17 cellular contexts compared by ENCODE assay signal in genomic region chr9:88657893-88658292, GRCh38.
DNase-seq lines count a peak whose midpoint lies in the region; FAIRE-seq and TF ChIP-seq lines count a peak whose summit lies in the region.
"Had no signal": no experiment of that assay in that cellular context is flagged by ENCODE, and none has a peak within 500 bp of the region (broad histone marks: within the 10 kb centered on the region; RNA-seq: fewer than 3 reads in every experiment).

No MANE protein-coding gene starts in this region.

- no peaks in the 10 kb centered on the region for H3K9me2 ChIP-seq in hepatocyte (replicated peaks; ENCODE audit: insufficient read depth)

- 49% methylated on average over 2 of the region's 2 CpGs for WGBS in hepatocyte (ENCODE audit: low lambda C conversion rate, missing lambda C conversion rate)
- 87% methylated on average over 2 of the region's 2 CpGs for WGBS in thymus

- no peak for TF ChIP-seq CTCF in cardiac fibroblast (IDR thresholded peaks at IDR 0.05; ENCODE audit: low read depth, low read length)
- no peak for TF ChIP-seq CTCF in hepatocyte (IDR thresholded peaks at IDR 0.05; ENCODE audit: poor library complexity)
- TF ChIP-seq CTCF in kidney (IDR thresholded peaks at IDR 0.05; ENCODE audit: borderline replicate concordance, extremely low read depth, insufficient read depth), result no peak
- no peak for TF ChIP-seq CTCF in vagina (IDR thresholded peaks at IDR 0.05)

- H3K36me3 ChIP-seq in hepatocyte (replicated peaks; ENCODE audit: insufficient read depth, low read depth) (no peaks in the 10 kb centered on the region), thymus (ENCODE audit: control insufficient read depth, insufficient read depth) (no peaks in the 10 kb centered on the region), kidney (ENCODE audit: control insufficient read depth in 1 of 2, insufficient read depth in 2 of 2, low read length in 2 of 2) (no peaks in the 10 kb centered on the region), vagina (no peaks in the 10 kb centered on the region)

- H3K4me3 ChIP-seq in cardiac fibroblast (replicated peaks in 1 of 2; ENCODE audit: low read depth in 2 of 2, low read length in 2 of 2) (no peak overlapping the region), hepatocyte (no peak overlapping the region), thymus (ENCODE audit: low read length) (no peak overlapping the region), kidney (ENCODE audit: low read length in 2 of 2) (no peak overlapping the region), vagina (no peak overlapping the region)
- H3K4me3 ChIP-seq: dorsolateral prefrontal cortex had no signal

- H3K4me2 ChIP-seq in hepatocyte, result no peak overlapping the region

- intact Hi-C loops in kidney (cut with DNase I) (no loop called here), vagina (cut with DNase I) (no loop called here)

- TF ChIP-seq POLR2A in vagina (IDR thresholded peaks at IDR 0.05), result no peak

- DNase-seq in HCEC 1CT (peak; percentile 39), cardiac fibroblast (ENCODE audit: low read depth in 2 of 2) (peak; percentile 70 to 88), hepatocyte (ENCODE audit: low spot score) (no peak), kidney (no peak), vagina (ENCODE audit: extremely low spot score in 2 of 2) (no peak), NCI-H748 treated with DMSO at 0.1 percent for 48 hours (lab: John Stamatoyannopoulos, UW) (no peak)
- DNase-seq: activated CD8-positive, alpha-beta T cell treated with anti-CD3 and anti-CD28 coated beads, Interleukin-2, amount 10 ng/mL, durations not matched to agents 7 days and 5 days; activated T-cell treated with anti-CD3 and anti-CD28 coated beads, Interleukin-2, amount 50 U/mL, for 72 hours; C1 segment of cervical spinal cord; dorsolateral prefrontal cortex; NCI-H1436 treated with DMSO at 0.1 percent for 48 hours; NCI-H526 treated with DMSO at 0.1 percent for 48 hours; occipital lobe; OCI-M1; stimulated activated CD4-positive, alpha-beta T cell treated with anti-CD3 and anti-CD28 coated beads, Interleukin-2, amount 100 ng/mL, for 48 hours had no signal

- peak overlapping the region; percentile 67 for H3K27ac ChIP-seq in hepatocyte
- H3K27ac ChIP-seq in thymus (ENCODE audit: low read depth), result peak overlapping the region; percentile 31
- H3K27ac ChIP-seq in kidney (ENCODE audit: low read depth in 2 of 2, low read length in 2 of 2), result no peak overlapping the region
- no peak overlapping the region for H3K27ac ChIP-seq in vagina
- H3K27ac ChIP-seq: dorsolateral prefrontal cortex had no signal

- H3K9ac ChIP-seq in kidney (ENCODE audit: low read length in 2 of 2), result no peak overlapping the region

- H3K9me3 ChIP-seq in hepatocyte (ENCODE audit: low read depth), result no peaks in the 10 kb centered on the region
- H3K9me3 ChIP-seq in thymus (ENCODE audit: control insufficient read depth), result no peaks in the 10 kb centered on the region
- no peaks in the 10 kb centered on the region for H3K9me3 ChIP-seq in kidney (ENCODE audit: control insufficient read depth in 1 of 2, low read length in 2 of 2)
- no peaks in the 10 kb centered on the region for H3K9me3 ChIP-seq in vagina

- no peak overlapping the region for H2AFZ ChIP-seq in hepatocyte

- H3K4me1 ChIP-seq in hepatocyte (ENCODE audit: insufficient read depth), result peaks cover 13% of the 10 kb centered on the region
- no peaks in the 10 kb centered on the region for H3K4me1 ChIP-seq in thymus (ENCODE audit: control insufficient read depth, insufficient read depth, low read length)
- H3K4me1 ChIP-seq in kidney (ENCODE audit: control insufficient read depth in 1 of 2, insufficient read depth in 1 of 2, low read depth in 1 of 2, low read length in 2 of 2), result peaks cover 4 to 8% of the 10 kb centered on the region in 2 donors
- peaks cover 40% of the 10 kb centered on the region for H3K4me1 ChIP-seq in vagina

- no peaks in the 10 kb centered on the region for H4K20me1 ChIP-seq in hepatocyte (ENCODE audit: insufficient read depth, poor library complexity, severe bottlenecking)

- no peaks in the 10 kb centered on the region for H3K79me2 ChIP-seq in hepatocyte

- FAIRE-seq in kidney (lab: Jason Lieb, UNC), result no peak
- FAIRE-seq: GM12891 had no signal

- H3K27me3 ChIP-seq in hepatocyte, result no peaks in the 10 kb centered on the region
- no peaks in the 10 kb centered on the region for H3K27me3 ChIP-seq in thymus (ENCODE audit: control insufficient read depth, insufficient read depth)
- no peaks in the 10 kb centered on the region for H3K27me3 ChIP-seq in vagina
- H3K27me3 ChIP-seq: dorsolateral prefrontal cortex had no signal

Comparison
In these comparisons a context has a peak if more than half of its experiments do, and no peak if none do; other contexts are left out.
1. DNase-seq: peak in HCEC 1CT (single experiment) and cardiac fibroblast (2 of 2); none in hepatocyte (single experiment), kidney (single experiment), vagina (0 of 2) and NCI-H748 treated with DMSO at 0.1 percent for 48 hours (single experiment).
2. H3K27ac ChIP-seq: peak in hepatocyte (single experiment) and thymus (single experiment); none in kidney (0 of 2) and vagina (single experiment).